ENCODE assay signal across 12 cellular contexts in the genomic region with DNA sequence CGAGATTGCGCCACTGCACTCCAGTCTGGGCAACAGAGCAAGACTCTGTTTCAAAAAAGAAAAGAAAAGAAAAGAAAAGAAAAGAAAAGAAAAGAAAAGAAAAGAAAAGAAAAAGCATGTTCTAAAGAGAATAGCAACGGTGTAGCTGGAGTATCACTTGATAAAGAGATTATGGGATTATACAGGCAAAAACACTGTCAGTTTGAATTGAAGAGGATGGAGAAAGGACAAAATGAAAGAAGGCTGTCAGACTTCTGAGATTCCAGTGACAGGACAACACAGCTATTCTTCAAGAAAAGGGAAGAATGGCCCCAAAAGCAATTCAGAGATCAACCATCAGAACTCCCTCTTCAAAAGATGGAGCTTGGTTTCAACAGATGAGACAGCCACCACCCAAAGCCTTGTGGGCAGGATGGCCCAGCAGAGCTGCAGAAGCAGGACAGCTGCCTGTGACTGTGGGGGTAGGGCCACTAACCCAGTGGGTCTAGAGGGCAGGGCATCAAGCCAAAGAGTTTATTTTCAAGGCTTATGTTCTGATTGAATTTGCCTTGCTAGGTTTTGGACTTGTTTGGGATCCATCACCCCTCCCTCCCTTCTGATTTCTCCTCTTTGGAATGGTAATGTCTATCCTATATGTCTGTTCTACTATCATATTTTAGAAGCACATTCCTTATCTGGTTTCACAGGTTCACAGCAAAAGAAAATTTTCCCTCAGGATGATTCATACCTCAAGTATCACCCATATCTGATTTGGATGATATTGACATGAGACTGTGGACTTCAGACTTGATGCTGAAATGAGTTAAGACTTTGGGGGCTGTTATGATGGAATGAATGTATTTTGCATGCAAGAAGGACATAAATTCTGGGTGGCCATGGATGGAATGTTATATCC. TPM values are rescaled to one million over a fixed set of nuclear protein-coding genes. Genes with fewer than 3 reads are reported as not detected.
DNase-seq lines count a peak whose midpoint lies in the region; ATAC-seq, FAIRE-seq and TF ChIP-seq lines count a peak whose summit lies in the region.
"Had no signal": no experiment of that assay in that cellular context is flagged by ENCODE, and none has a peak within 500 bp of the region (broad histone marks: within the 10 kb centered on the region; RNA-seq: fewer than 3 reads in every experiment).

No MANE protein-coding gene starts in this region.

- H3K79me2 ChIP-seq in astrocyte (ENCODE audit: insufficient read depth, low read length), result peaks cover 67% of the 10 kb centered on the region

- no peak for TF ChIP-seq CTCF in astrocyte (IDR thresholded peaks at IDR 0.05; ENCODE audit: insufficient read depth, low read depth, low read length)

- no peak overlapping the region for H2AFZ ChIP-seq in astrocyte (ENCODE audit: low read depth, low read length)

- H3K4me2 ChIP-seq in astrocyte (ENCODE audit: low read length), result peak overlapping the region; percentile 40

- peak overlapping the region; percentile 66 for H3K27ac Mint-ChIP-seq in astrocyte (ENCODE audit: unreplicated experiment)

- peaks cover 20% of the 10 kb centered on the region for H3K4me1 Mint-ChIP-seq in astrocyte (ENCODE audit: low read depth, unreplicated experiment)

- peaks cover 23% of the 10 kb centered on the region for H3K36me3 Mint-ChIP-seq in astrocyte (ENCODE audit: low read depth, unreplicated experiment)

- H3K27me3 ChIP-seq in astrocyte (ENCODE audit: insufficient read depth, low read length), result no peaks in the 10 kb centered on the region

- ATAC-seq in GM21447 (IDR thresholded peaks at IDR 0.05; ENCODE audit: unreplicated experiment), result no peak

- FAIRE-seq in astrocyte (lab: Jason Lieb, UNC) (peak; percentile 55), H54 (lab: Jason Lieb, UNC) (no peak)
- FAIRE-seq: GM19239, TTC549 had no signal

- peak; percentile 51 for DNase-seq in activated CD4-positive, alpha-beta T cell treated with anti-CD3 and anti-CD28 coated beads for 48 hours
- DNase-seq in activated CD4-positive, alpha-beta T cell treated with anti-CD3 and anti-CD28 coated beads for 1 hour, result no peak
- DNase-seq in NCI-H226 (peak; percentile 54), astrocyte (ENCODE audit: low read depth) (peak; percentile 63), middle frontal gyrus (ENCODE audit: extremely low spot score, low spot score) (no peak), H54 (ENCODE audit: insufficient read length, low spot score) (no peak)
- peak; percentile 17 to 23 for DNase-seq in stimulated activated CD8-positive, alpha-beta memory T cell treated with anti-CD3 and anti-CD28 coated beads, Interleukin-2, amount 100 ng/mL, for 48 hours (ENCODE audit: low read depth in 2 of 2)
- DNase-seq: anterior cingulate cortex had no signal

- H3K4me3 ChIP-seq in astrocyte (ENCODE audit: insufficient read depth, low read depth, low read length), result no peak overlapping the region

- no peaks in the 10 kb centered on the region for H3K27me3 Mint-ChIP-seq in astrocyte (ENCODE audit: low read depth, unreplicated experiment)

- no peaks in the 10 kb centered on the region for H3K9me3 ChIP-seq in astrocyte (ENCODE audit: insufficient read depth, low read depth, low read length)

- no peak for TF ChIP-seq POLR2A in H54 (IDR thresholded peaks at IDR 0.05; ENCODE audit: low read depth, low read length)

- no peak overlapping the region for H3K4me3 Mint-ChIP-seq in astrocyte (ENCODE audit: unreplicated experiment)

- peaks cover 10% of the 10 kb centered on the region for H3K36me3 ChIP-seq in astrocyte (ENCODE audit: insufficient read depth, low read length)

- peak overlapping the region; percentile 19 for H3K27ac ChIP-seq in astrocyte (ENCODE audit: low read depth, low read length)
- H3K27ac ChIP-seq: epithelial cell of prostate had no signal

- peaks cover 2% of the 10 kb centered on the region for H3K9me3 Mint-ChIP-seq in astrocyte (ENCODE audit: unreplicated experiment)

- H3K9ac ChIP-seq in astrocyte (ENCODE audit: low read length), result no peak overlapping the region

- H4K20me1 ChIP-seq in astrocyte (ENCODE audit: insufficient read depth, low read length), result peaks cover 4% of the 10 kb centered on the region

- peaks cover 3% of the 10 kb centered on the region for H3K4me1 ChIP-seq in astrocyte (ENCODE audit: insufficient read depth, low read length)

RNA-seq across cellular contexts. Expression of gene RFC1, which starts 17.5 kb away (rescaled TPM):
- 32.7 and 40.2 TPM in 2 replicates for total RNA-seq in astrocyte

RNA-seq across cellular contexts. Expression of gene KLB, which starts 58.1 kb away (rescaled TPM):
- not detected in 2 replicates for total RNA-seq in astrocyte

Comparison
In these comparisons a context has a peak if more than half of its experiments do, and no peak if none do; other contexts are left out.
1. DNase-seq: peak in activated CD4-positive, alpha-beta T cell treated with anti-CD3 and anti-CD28 coated beads for 48 hours (single experiment), NCI-H226 (single experiment), astrocyte (single experiment) and stimulated activated CD8-positive, alpha-beta memory T cell treated with anti-CD3 and anti-CD28 coated beads, Interleukin-2, amount 100 ng/mL, for 48 hours (2 of 2); none in activated CD4-positive, alpha-beta T cell treated with anti-CD3 and anti-CD28 coated beads for 1 hour (single experiment), middle frontal gyrus (single experiment) and H54 (single experiment).